In the genomic region with DNA sequence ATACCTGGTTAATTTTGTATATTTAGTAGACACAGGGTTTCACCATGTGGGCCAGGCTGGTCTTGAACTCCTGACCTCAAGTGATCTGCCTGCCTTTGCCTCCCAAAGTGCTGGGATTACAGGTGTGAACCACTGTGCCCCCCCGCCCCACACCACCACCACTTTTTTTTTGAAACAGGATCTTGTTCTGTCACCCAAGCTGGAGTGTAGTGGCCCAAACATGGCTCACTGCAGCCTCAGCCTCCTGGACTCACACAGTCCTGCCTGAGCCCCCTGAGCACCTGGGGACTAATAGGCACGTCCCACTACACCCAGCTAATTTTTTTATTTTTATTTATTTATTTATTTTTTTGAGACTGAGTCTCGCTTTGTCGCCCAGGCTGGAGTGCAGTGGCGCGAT, we compare ENCODE assay signal across 1 cellular context. TPM values are rescaled to one million over a fixed set of nuclear protein-coding genes. Genes with fewer than 3 reads are reported as not detected.
"Had no signal": no experiment of that assay in that cellular context is flagged by ENCODE, and none has a peak within 500 bp of the region (broad histone marks: within the 10 kb centered on the region; RNA-seq: fewer than 3 reads in every experiment).

No MANE protein-coding gene starts in this region.

RNA-seq across cellular contexts. Expression of a gene that starts 53.3 kb away (rescaled TPM):
- total RNA-seq: T-helper 1 cell treated with Interleukin-12 subunit alpha and Interleukin-12 subunit beta and Interleukin-4 antibody, amounts not matched to agents 30 ng/mL and 1 ng/mL, for 36 hours had no signal
